8 cellular contexts compared by ENCODE assay signal in genomic region chr6:28542440-28543293, GRCh38. TPM values are rescaled to one million over a fixed set of nuclear protein-coding genes. Genes with fewer than 3 reads are reported as not detected.
A peak's percentile ranks its signal among the peaks of the same experiment; 100 is the strongest.
DNase-seq lines count a peak whose midpoint lies in the region; ATAC-seq lines count a peak whose summit lies in the region.

No MANE protein-coding gene starts in this region.

- peaks cover 2% of the 10 kb centered on the region for H3K9me3 Mint-ChIP-seq in activated naive CD8-positive, alpha-beta T cell treated with anti-CD3 and anti-CD28 coated beads, Interleukin-2, amount 10 ng/mL, durations not matched to agents 7 days and 5 days

- H3K4me3 ChIP-seq in iPS-15b (ENCODE audit: low read depth, low read length), result peak overlapping the region; percentile 70

- peak; percentile 1 for DNase-seq in COLO668 (lab: John Stamatoyannopoulos, UW; ENCODE audit: unreplicated experiment)
- DNase-seq in LoVo (ENCODE audit: low spot score), result peak; percentile 84
- peak; percentile 76 for DNase-seq in SK-N-DZ (ENCODE audit: low spot score)
- DNase-seq in activated naive CD8-positive, alpha-beta T cell treated with anti-CD3 and anti-CD28 coated beads, Interleukin-2, amount 10 ng/mL, durations not matched to agents 7 days and 5 days, result peak; percentile 67
- peak; percentile 45 for DNase-seq in stimulated activated CD4-positive, alpha-beta T cell treated with anti-CD3 and anti-CD28 coated beads, Interleukin-12 subunit alpha, Interleukin-12 subunit beta, amount 100 ng/mL, for 4 hours
- DNase-seq in AML-193 (lab: John Stamatoyannopoulos, UW), result no peak

- peaks cover 66% of the 10 kb centered on the region for H3K27me3 Mint-ChIP-seq in activated naive CD8-positive, alpha-beta T cell treated with anti-CD3 and anti-CD28 coated beads, Interleukin-2, amount 10 ng/mL, durations not matched to agents 7 days and 5 days

- no peaks in the 10 kb centered on the region for H3K4me1 ChIP-seq in iPS-15b (ENCODE audit: control insufficient read depth, insufficient read depth, low read length)

- peak overlapping the region; percentile 87 for H3K4me3 Mint-ChIP-seq in activated naive CD8-positive, alpha-beta T cell treated with anti-CD3 and anti-CD28 coated beads, Interleukin-2, amount 10 ng/mL, durations not matched to agents 7 days and 5 days

- peak; percentile 73 for ATAC-seq in GM21529 (IDR thresholded peaks at IDR 0.05; ENCODE audit: unreplicated experiment)
- ATAC-seq in activated naive CD8-positive, alpha-beta T cell treated with anti-CD3 and anti-CD28 coated beads, Interleukin-2, amount 10 ng/mL, durations not matched to agents 7 days and 5 days (ENCODE audit: low read depth), result peak; percentile 68

- no peaks in the 10 kb centered on the region for H3K36me3 ChIP-seq in iPS-15b (ENCODE audit: control insufficient read depth, insufficient read depth, low read length)

- peak overlapping the region; percentile 57 for H3K9ac ChIP-seq in iPS-15b (ENCODE audit: low read depth, low read length)

- peaks cover 31% of the 10 kb centered on the region for H3K4me1 Mint-ChIP-seq in activated naive CD8-positive, alpha-beta T cell treated with anti-CD3 and anti-CD28 coated beads, Interleukin-2, amount 10 ng/mL, durations not matched to agents 7 days and 5 days

- no peaks in the 10 kb centered on the region for H3K36me3 Mint-ChIP-seq in activated naive CD8-positive, alpha-beta T cell treated with anti-CD3 and anti-CD28 coated beads, Interleukin-2, amount 10 ng/mL, durations not matched to agents 7 days and 5 days

- H3K27me3 ChIP-seq in iPS-15b (ENCODE audit: control insufficient read depth, insufficient read depth, low read length), result peaks cover 2% of the 10 kb centered on the region

- H3K27ac Mint-ChIP-seq in activated naive CD8-positive, alpha-beta T cell treated with anti-CD3 and anti-CD28 coated beads, Interleukin-2, amount 10 ng/mL, durations not matched to agents 7 days and 5 days, result peak overlapping the region; percentile 52

- H3K9me3 ChIP-seq in iPS-15b (ENCODE audit: control insufficient read depth, insufficient read depth, low read length), result no peaks in the 10 kb centered on the region

- POLR2A ChIA-PET in activated naive CD8-positive, alpha-beta T cell treated with anti-CD3 and anti-CD28 coated beads, Interleukin-2, amount 10 ng/mL, durations not matched to agents 7 days and 5 days (lab: Charles Lee), result interaction anchor here (1.0 kb wide), 1 partner anchor 54 kb away, joined by 4 read pairs; no protein-coding TSS in a partner anchor

RNA-seq across cellular contexts. Expression of gene GPX5, which starts 17.0 kb away (rescaled TPM):
- not detected in 2 replicates for polyA plus RNA-seq in SK-N-DZ (2014; cell fraction: cytosol; rRNA removed)
- not detected in 2 replicates for polyA plus RNA-seq in SK-N-DZ (2014; cell fraction: nucleus; rRNA removed)
- not detected for total RNA-seq in activated naive CD8-positive, alpha-beta T cell treated with anti-CD3 and anti-CD28 coated beads, Interleukin-2, amount 10 ng/mL, durations not matched to agents 7 days and 5 days

RNA-seq across cellular contexts. Expression of gene GPX6, which starts 27.1 kb away (rescaled TPM):
- not detected in 2 replicates for polyA plus RNA-seq in SK-N-DZ (2014; cell fraction: cytosol; rRNA removed)
- not detected in 2 replicates for polyA plus RNA-seq in SK-N-DZ (2014; cell fraction: nucleus; rRNA removed)
- not detected for total RNA-seq in activated naive CD8-positive, alpha-beta T cell treated with anti-CD3 and anti-CD28 coated beads, Interleukin-2, amount 10 ng/mL, durations not matched to agents 7 days and 5 days

Comparison
In these comparisons a context has a peak if more than half of its experiments do, and no peak if none do; other contexts are left out.
1. DNase-seq: peak in COLO668 (single experiment), LoVo (single experiment), SK-N-DZ (single experiment), activated naive CD8-positive, alpha-beta T cell treated with anti-CD3 and anti-CD28 coated beads, Interleukin-2, amount 10 ng/mL, durations not matched to agents 7 days and 5 days (single experiment) and stimulated activated CD4-positive, alpha-beta T cell treated with anti-CD3 and anti-CD28 coated beads, Interleukin-12 subunit alpha, Interleukin-12 subunit beta, amount 100 ng/mL, for 4 hours (single experiment); none in AML-193 (0 of 2).